In the genomic region with DNA sequence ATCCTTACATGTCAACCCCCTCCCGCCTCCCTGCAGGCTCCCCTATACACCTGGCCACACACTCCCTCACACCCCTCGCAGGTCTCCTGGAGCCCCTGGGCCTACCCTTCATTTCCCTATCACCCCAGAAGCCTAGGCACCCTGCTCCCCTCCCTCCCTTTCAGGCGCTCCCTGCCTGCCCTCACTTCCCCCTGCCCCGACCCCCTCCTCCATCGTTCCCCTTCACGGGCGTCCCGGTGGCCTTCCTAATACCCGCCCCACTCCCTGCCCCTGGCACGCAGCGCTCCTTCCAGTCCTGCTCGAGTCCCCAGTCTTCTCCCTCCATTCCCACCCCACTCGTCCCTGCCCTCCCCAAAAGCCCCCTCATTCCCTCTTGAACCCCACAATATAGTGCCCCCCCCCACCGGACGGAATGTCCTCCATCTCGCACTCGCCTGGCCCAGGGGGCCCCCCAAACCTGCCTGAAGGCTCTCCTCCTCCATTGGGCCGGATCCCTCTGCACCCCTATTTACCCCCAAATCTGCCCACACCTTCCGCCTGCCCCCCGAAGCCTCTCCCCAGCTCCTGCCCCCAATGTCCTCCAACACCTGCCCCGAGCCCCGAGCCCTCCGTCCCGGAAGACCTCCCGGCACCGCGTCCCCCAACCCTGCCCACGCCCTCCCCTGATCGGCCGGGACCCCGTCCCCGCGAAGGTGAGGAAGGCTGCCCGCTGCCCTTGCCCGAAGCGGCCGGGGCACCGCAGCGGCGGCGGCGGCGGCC, we compare ENCODE assay signal across 8 cellular contexts. TPM values are rescaled to one million over a fixed set of nuclear protein-coding genes. Genes with fewer than 3 reads are reported as not detected.
DNase-seq lines count a peak whose midpoint lies in the region; ATAC-seq and TF ChIP-seq lines count a peak whose summit lies in the region.

No MANE protein-coding gene starts in this region.

- CTCF ChIA-PET in AG04450 (lab: Charles Lee) (no interaction called here), RWPE1 (lab: Yijun Ruan, JAX) (interaction anchor here (0.9 kb wide), 1 partner anchor 82 kb away, joined by 3 read pairs; no protein-coding TSS in a partner anchor)

- TF ChIP-seq CTCF in AG04450 (IDR thresholded peaks at IDR 0.05; ENCODE audit: low read depth, low read length) (no peak), RWPE1 (conservative IDR thresholded peaks at IDR 0.05; ENCODE audit: low read depth) (no peak), upper lobe of left lung (IDR thresholded peaks at IDR 0.05) (no peak)

- POLR2A ChIA-PET in AG04450 (lab: Yijun Ruan, JAX) (no interaction called here), RWPE1 (lab: Yijun Ruan, JAX; ENCODE audit: low non-redundant PET) (interaction anchor here (0.7 kb wide), 1 partner anchor 16 kb away, joined by 3 read pairs; no protein-coding TSS in a partner anchor)

- no peak for TF ChIP-seq EP300 in upper lobe of left lung (IDR thresholded peaks at IDR 0.05)

- H3K27ac ChIP-seq in AG04450 (ENCODE audit: low read depth, low read length) (no peak overlapping the region), RWPE1 (peak overlapping the region; percentile 49), mesodermal cell (ENCODE audit: low read depth, low read length, severe bottlenecking) (no peak overlapping the region), upper lobe of left lung (peak overlapping the region in 2 of 4 donors; percentile 58 to 85)

- DNase-seq in AG04450 (ENCODE audit: low read depth, low spot score): no peak
- DNase-seq in RWPE1 (ENCODE audit: low spot score): peak; percentile 29
- no peak for DNase-seq in central memory CD8-positive, alpha-beta T cell (ENCODE audit: low spot score in 2 of 2)
- DNase-seq in upper lobe of left lung: peak; percentile 38 to 59
- no peak for DNase-seq in Kasumi-1 (lab: John Stamatoyannopoulos, UW)
- DNase-seq in NCI-H2196 (lab: John Stamatoyannopoulos, UW; ENCODE audit: unreplicated experiment): no peak

- H3K4me1 Mint-ChIP-seq in central memory CD8-positive, alpha-beta T cell: peaks cover 15% of the 10 kb centered on the region

- H3K36me3 Mint-ChIP-seq in central memory CD8-positive, alpha-beta T cell (ENCODE audit: insufficient read depth): peaks cover 3% of the 10 kb centered on the region

- WGBS in mesodermal cell (ENCODE audit: insufficient coverage in 2 of 2), 2 experiments: 1 to 4% methylated on average over 17 to 34 of the region's 43 CpGs
- 6 to 10% methylated on average over 21 to 29 of the region's 43 CpGs for WGBS in upper lobe of left lung, 2 donors

- peak overlapping the region; percentile 67 for H3K4me3 Mint-ChIP-seq in central memory CD8-positive, alpha-beta T cell

- H3K36me3 ChIP-seq in mesodermal cell (ENCODE audit: control insufficient read depth, insufficient read depth, low read length): no peaks in the 10 kb centered on the region
- no peaks in the 10 kb centered on the region for H3K36me3 ChIP-seq in upper lobe of left lung

- H3K27me3 Mint-ChIP-seq in central memory CD8-positive, alpha-beta T cell: no peaks in the 10 kb centered on the region

- H3K27ac Mint-ChIP-seq in central memory CD8-positive, alpha-beta T cell (ENCODE audit: low read depth): peak overlapping the region; percentile 64

- peaks cover 24% of the 10 kb centered on the region for H3K27me3 ChIP-seq in AG04450 (ENCODE audit: control insufficient read depth, insufficient read depth, low read length)
- H3K27me3 ChIP-seq in upper lobe of left lung: no peaks in the 10 kb centered on the region

- no peaks in the 10 kb centered on the region; the same call in 1 of the 2 replicates for H3K9me3 ChIP-seq in AG04450 (ENCODE audit: control insufficient read depth, insufficient read depth, low read length)
- H3K9me3 ChIP-seq in mesodermal cell (ENCODE audit: control insufficient read depth, low read length): no peaks in the 10 kb centered on the region
- no peaks in the 10 kb centered on the region for H3K9me3 ChIP-seq in upper lobe of left lung

- H3K4me1 ChIP-seq in mesodermal cell (ENCODE audit: control insufficient read depth, insufficient read depth, low read length, poor library complexity, severe bottlenecking) (peaks cover 5% of the 10 kb centered on the region), upper lobe of left lung (peaks cover 11 to 21% (median 16%) of the 10 kb centered on the region in 4 donors)

- H3K9me3 Mint-ChIP-seq in central memory CD8-positive, alpha-beta T cell: no peaks in the 10 kb centered on the region

- H3K4me3 ChIP-seq in AG04450 (ENCODE audit: low read depth, low read length): peak overlapping the region; percentile 65
- peak overlapping the region; percentile 87 for H3K4me3 ChIP-seq in mesodermal cell (ENCODE audit: extremely low read depth, insufficient read depth, low read length, poor library complexity, severe bottlenecking)
- H3K4me3 ChIP-seq in upper lobe of left lung: peak overlapping the region; percentile 71 to 95 (median 89)

- no peak for TF ChIP-seq POLR2A in upper lobe of left lung (IDR thresholded peaks at IDR 0.05)

- ATAC-seq in GM21529 (IDR thresholded peaks at IDR 0.05; ENCODE audit: unreplicated experiment) (peak; percentile 13), upper lobe of left lung (ENCODE audit: low FRiP score in 2 of 2) (no peak)
- ATAC-seq in central memory CD8-positive, alpha-beta T cell (replicated peaks; ENCODE audit: extremely low read depth, poor library complexity, severe bottlenecking): no peak

RNA-seq across cellular contexts. Expression of gene STRBP, which starts 0.7 kb away (rescaled TPM):
- polyA plus RNA-seq in AG04450 (2011; rRNA removed): 4.0 and 6.3 TPM in 2 replicates
- 4.2 and 4.5 TPM in 2 replicates for polyA minus RNA-seq in AG04450 (2011; rRNA and poly(A)+ RNA removed)
- polyA plus RNA-seq in mesodermal cell (2013, experiment 1 of 2): 23.7 TPM
- polyA plus RNA-seq in mesodermal cell (2013, experiment 2 of 2): 23.0 TPM
- total RNA-seq in upper lobe of left lung: 10 to 100 TPM; 10.2 to 61.8 (median 17.8) TPM

Comparison
In these comparisons a context has a peak if more than half of its experiments do, and no peak if none do; other contexts are left out.
1. DNase-seq: peak in RWPE1 (single experiment) and upper lobe of left lung (2 of 2); none in AG04450 (single experiment), central memory CD8-positive, alpha-beta T cell (0 of 2), Kasumi-1 (0 of 2) and NCI-H2196 (single experiment).
2. Peak in every context shown above with its lines, with median percentiles within 50 percentile points of each other: H3K4me3 ChIP-seq.